In the genomic region with DNA sequence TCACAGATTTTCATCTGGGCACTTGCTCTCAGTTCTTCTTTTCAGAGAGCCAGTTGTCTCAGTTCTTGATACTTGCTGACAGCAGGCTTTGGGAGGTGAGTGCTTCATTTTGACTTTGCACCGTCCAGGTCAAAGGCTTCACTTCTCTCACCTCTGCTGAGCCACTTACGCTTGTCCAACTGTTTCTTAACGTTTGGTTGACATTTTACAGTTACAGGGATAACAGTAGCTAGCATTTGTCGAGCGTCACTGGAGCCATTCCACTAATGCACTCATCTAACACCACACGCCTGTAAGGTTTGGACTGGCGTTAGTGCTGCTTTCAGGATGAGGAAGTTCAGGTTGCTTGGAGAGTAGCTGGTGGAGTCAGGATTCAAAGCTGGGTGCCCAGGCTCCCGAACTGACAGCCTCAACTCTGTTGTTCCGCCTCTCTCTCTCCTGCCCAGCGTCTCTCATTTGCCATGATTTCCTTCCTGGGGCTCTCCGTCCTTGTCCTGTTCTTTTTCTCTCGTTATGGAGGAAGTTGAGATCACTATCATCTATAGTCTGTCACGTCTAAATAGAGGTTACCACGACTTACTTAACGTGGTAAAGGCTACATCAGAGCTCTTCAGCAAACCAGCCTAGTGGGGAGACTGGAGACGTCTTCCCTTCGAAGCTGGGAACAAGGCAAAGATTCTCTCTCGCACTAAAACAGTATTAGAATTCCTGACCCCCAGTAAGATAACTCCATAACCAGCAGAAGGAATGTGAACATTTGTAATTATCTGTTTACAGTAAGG, we compare ENCODE assay signal across 12 cellular contexts.
A peak's percentile ranks its signal among the peaks of the same experiment; 100 is the strongest.
DNase-seq lines count a peak whose midpoint lies in the region; ATAC-seq, FAIRE-seq and TF ChIP-seq lines count a peak whose summit lies in the region.
"Had no signal": no experiment of that assay in that cellular context is flagged by ENCODE, and none has a peak within 500 bp of the region (broad histone marks: within the 10 kb centered on the region; RNA-seq: fewer than 3 reads in every experiment).

No MANE protein-coding gene starts in this region.

- no peaks in the 10 kb centered on the region for H3K27me3 Mint-ChIP-seq in T-helper 17 cell
- H3K27me3 Mint-ChIP-seq in immature natural killer cell (ENCODE audit: low read depth in 3 of 3) = peaks cover 0 to 2% (median 0%) of the 10 kb centered on the region in 3 donors

- H3K4me3 Mint-ChIP-seq in T-helper 17 cell (peak overlapping the region; percentile 77), immature natural killer cell (peak overlapping the region; percentile 44 to 75 (median 57))
- H3K4me3 Mint-ChIP-seq: mesothelial cell of epicardium had no signal

- H3K27ac Mint-ChIP-seq in T-helper 17 cell (peak overlapping the region; percentile 95), immature natural killer cell (peak overlapping the region; percentile 3 to 81 (median 64))
- H3K27ac Mint-ChIP-seq: mesothelial cell of epicardium had no signal

- H3K9me3 Mint-ChIP-seq in immature natural killer cell = no peaks in the 10 kb centered on the region
- H3K9me3 Mint-ChIP-seq: mesothelial cell of epicardium had no signal

- no peaks in the 10 kb centered on the region for H3K9me3 ChIP-seq in T-helper 17 cell (ENCODE audit: control insufficient read depth, low read length, poor library complexity, severe bottlenecking)
- H3K9me3 ChIP-seq: upper lobe of right lung had no signal

- peaks cover 41% of the 10 kb centered on the region for H3K4me1 Mint-ChIP-seq in T-helper 17 cell
- H3K4me1 Mint-ChIP-seq in immature natural killer cell = peaks cover 42 to 49% of the 10 kb centered on the region in 2 donors

- peak; percentile 13 for FAIRE-seq in GM12891 (lab: Jason Lieb, UNC)
- FAIRE-seq: astrocyte had no signal

- ATAC-seq in T-helper 17 cell (peak; percentile 48), GM21737 (IDR thresholded peaks at IDR 0.05; ENCODE audit: unreplicated experiment) (no peak), sciatic nerve (no peak), HG03135 (IDR thresholded peaks at IDR 0.05; ENCODE audit: unreplicated experiment) (no peak), HG03565 (IDR thresholded peaks at IDR 0.05; ENCODE audit: unreplicated experiment) (no peak)
- ATAC-seq: upper lobe of right lung had no signal

- TF ChIP-seq POLR2A in GM12891 (IDR thresholded peaks at IDR 0.05; ENCODE audit: low read depth, low read length) = no peak

- intact Hi-C loops in sciatic nerve (cut with DNase I) = no loop called here

- DNase-seq in AML-193 (lab: John Stamatoyannopoulos, UW) (peak; percentile 68), GM12891 (ENCODE audit: insufficient read length, low spot score) (no peak), T-helper 17 cell (no peak), immature natural killer cell (no peak), sciatic nerve (ENCODE audit: low spot score) (no peak)
- DNase-seq: SHP77 treated with DMSO at 0.1 percent for 48 hours, upper lobe of right lung had no signal

- no peaks in the 10 kb centered on the region for H3K36me3 Mint-ChIP-seq in T-helper 17 cell (ENCODE audit: low read depth)
- H3K36me3 Mint-ChIP-seq in immature natural killer cell = no peaks in the 10 kb centered on the region

TF ChIP-seq in GM12891, 5 proteins besides CTCF, POLR2A, EP300 and RAD21:
- TF ChIP-seq SPI1 (IDR thresholded peaks at IDR 0.05; ENCODE audit: low read depth, low read length) (no peak), PAX5 (IDR thresholded peaks at IDR 0.05; ENCODE audit: insufficient read depth, low read length, severe bottlenecking) (no peak), TAF1 (IDR thresholded peaks at IDR 0.05; ENCODE audit: low read depth, low read length) (no peak), POU2F2 (IDR thresholded peaks at IDR 0.05; ENCODE audit: low read depth, low read length) (no peak), POLR2AphosphoS5 (IDR thresholded peaks at IDR 0.05; ENCODE audit: low read depth, low read length) (no peak)

Comparison
In these comparisons a context has a peak if more than half of its experiments do, and no peak if none do; other contexts are left out.
1. DNase-seq: peak in AML-193 (2 of 2); none in GM12891 (single experiment), T-helper 17 cell (0 of 3), immature natural killer cell (0 of 3) and sciatic nerve (single experiment).